ENCODE assay signal across 25 cellular contexts in genomic region chr3:108113975-108114374, GRCh38.
"Had no signal": no experiment of that assay in that cellular context is flagged by ENCODE, and none has a peak within 500 bp of the region (broad histone marks: within the 10 kb centered on the region; RNA-seq: fewer than 3 reads in every experiment).

No MANE protein-coding gene starts in this region.

- H3K9me3 ChIP-seq: MG63, SJSA1 had no signal

- FAIRE-seq: HTR-8/SVneo, RCC 7860 had no signal

- H3K4me3 Mint-ChIP-seq: IgD-negative memory B cell had no signal

- H3K9me3 Mint-ChIP-seq: IgD-negative memory B cell had no signal

- H3K27ac Mint-ChIP-seq: IgD-negative memory B cell had no signal

- H3K4me1 ChIP-seq: SJSA1 had no signal

- H3K36me3 ChIP-seq: MG63, SJSA1 had no signal

- H3K27me3 ChIP-seq: MG63, SJSA1 had no signal

- H3K27me3 Mint-ChIP-seq: IgD-negative memory B cell had no signal

- H3K4me3 ChIP-seq: MG63, SJSA1, SK-N-MC had no signal

- H3K27ac ChIP-seq: HL-60, SJSA1, SK-N-MC had no signal

- DNase-seq: KBM-7, MG63, NCI-H1092, NCI-H1105 treated with DMSO at 0.1 percent for 48 hours, NCI-H1417 treated with DMSO at 0.1 percent for 48 hours, NCI-H146, NCI-H187, NCI-H2029, NCI-H2081 treated with DMSO at 0.1 percent for 48 hours, NCI-H2171, NCI-H226, NCI-H446, NCI-H510A, NCI-H524 treated with DMSO at 0.1 percent for 48 hours, NCI-H69, NCI-H774, Right ventricle myocardium superior, RPMI8226, SIG-M5 had no signal
